Comparison of ENCODE assay signal across 1 cellular context in the genomic region with DNA sequence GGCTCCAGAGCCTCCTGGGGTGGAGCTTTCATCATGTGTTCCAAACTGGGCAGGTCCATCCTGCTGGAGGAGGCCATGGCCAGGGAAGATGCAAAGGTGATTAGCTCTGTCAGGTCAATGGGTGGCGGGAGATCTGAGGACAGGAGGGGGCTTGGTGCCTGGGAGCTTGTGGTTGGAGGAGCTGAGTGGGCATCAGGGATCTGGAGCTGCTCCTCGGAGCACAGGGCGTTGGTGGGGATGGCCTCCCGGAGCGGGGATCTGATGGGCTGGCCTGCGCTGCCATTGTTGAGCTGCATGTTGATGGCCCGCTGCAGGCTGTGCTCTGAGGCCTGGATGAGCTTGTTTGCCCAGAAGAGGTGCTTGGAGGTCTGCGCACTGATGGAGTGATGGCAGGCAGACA.
TF ChIP-seq lines count a peak whose summit lies in the region.

No MANE protein-coding gene starts in this region.

TF ChIP-seq in GM23338, 12 proteins besides CTCF, POLR2A, EP300 and RAD21:
- TF ChIP-seq, protein P1, sequence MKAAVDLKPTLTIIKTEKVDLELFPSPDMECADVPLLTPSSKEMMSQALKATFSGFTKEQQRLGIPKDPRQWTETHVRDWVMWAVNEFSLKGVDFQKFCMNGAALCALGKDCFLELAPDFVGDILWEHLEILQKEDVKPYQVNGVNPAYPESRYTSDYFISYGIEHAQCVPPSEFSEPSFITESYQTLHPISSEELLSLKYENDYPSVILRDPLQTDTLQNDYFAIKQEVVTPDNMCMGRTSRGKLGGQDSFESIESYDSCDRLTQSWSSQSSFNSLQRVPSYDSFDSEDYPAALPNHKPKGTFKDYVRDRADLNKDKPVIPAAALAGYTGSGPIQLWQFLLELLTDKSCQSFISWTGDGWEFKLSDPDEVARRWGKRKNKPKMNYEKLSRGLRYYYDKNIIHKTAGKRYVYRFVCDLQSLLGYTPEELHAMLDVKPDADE (IDR thresholded peaks at IDR 0.05) = no peak
- no peak for TF ChIP-seq NANOG (IDR thresholded peaks at IDR 0.05; ENCODE audit: borderline replicate concordance)
- no peak for TF ChIP-seq ZNF331 (CRISPR knock-in tag; IDR thresholded peaks at IDR 0.05; ENCODE audit: low read depth)
